9 cellular contexts compared by ENCODE assay signal in genomic region chr17:7688808-7689316, GRCh38. TPM values are rescaled to one million over a fixed set of nuclear protein-coding genes. Genes with fewer than 3 reads are reported as not detected.
DNase-seq lines count a peak whose midpoint lies in the region; ATAC-seq and TF ChIP-seq lines count a peak whose summit lies in the region.
"Had no signal": no experiment of that assay in that cellular context is flagged by ENCODE, and none has a peak within 500 bp of the region (broad histone marks: within the 10 kb centered on the region; RNA-seq: fewer than 3 reads in every experiment).

No MANE protein-coding gene starts in this region.

- H3K27ac ChIP-seq in lower lobe of right lung (peak overlapping the region; percentile 68), transverse colon (peak overlapping the region; percentile 95 to 99 (median 98))

- DNase-seq in activated T-cell treated with anti-CD3 and anti-CD28 coated beads, Interleukin-2, amount 50 U/mL, for 72 hours: no peak
- DNase-seq in activated T-cell treated with anti-CD3 and anti-CD28 coated beads for 4 hours (no peak), astrocyte of the spinal cord (ENCODE audit: low read depth, low spot score) (no peak), lower lobe of right lung (no peak), transverse colon (no peak), hippocampal formation (lab: John Stamatoyannopoulos, UW) (no peak), KG1 (lab: John Stamatoyannopoulos, UW) (no peak)

- intact Hi-C loops in lower lobe of right lung (cut with DNase I) (no loop called here), transverse colon (cut with DNase I; ENCODE audit: low total_unique reads) (loop anchor here (5.0 kb wide), 1 partner anchor 57 kb away; the partner anchor contains the start of gene SHBG)

- peaks cover 45% of the 10 kb centered on the region for H3K4me1 Mint-ChIP-seq in activated T-cell treated with anti-CD3 and anti-CD28 coated beads, Interleukin-2, amount 50 U/mL, for 72 hours (ENCODE audit: low read depth)

- in situ Hi-C loops in astrocyte of the spinal cord (cut with HindIII; ENCODE audit: low sequenced_read_pairs) (no loop called here), transverse colon (cut with MboI; ENCODE audit: low pct_ligation_motif_present in 1 of 4, low pct_unique_long_range_greater_than_20kb in 1 of 4, low sequenced_read_pairs in 3 of 4) (loop anchor here in 2 of 4 donors (5.0 to 10.0 kb wide), 2 partner anchors 54 to 57 kb away; partner anchors contain the start of gene SHBG (in 2 of the 2))

- TF ChIP-seq POLR2A in transverse colon (IDR thresholded peaks at IDR 0.05): no peak

- no peak for TF ChIP-seq CTCF in astrocyte of the spinal cord (IDR thresholded peaks at IDR 0.05; ENCODE audit: low read depth, low read length)
- TF ChIP-seq CTCF in lower lobe of right lung (IDR thresholded peaks at IDR 0.05): no peak
- no peak for TF ChIP-seq CTCF in transverse colon (IDR thresholded peaks at IDR 0.05)

- 18 to 19% methylated on average over 5 to 13 of the region's 13 CpGs for WGBS in transverse colon (ENCODE audit: low coverage in 1 of 2), 2 donors

- H3K9me3 ChIP-seq in lower lobe of right lung (no peaks in the 10 kb centered on the region), transverse colon (no peaks in the 10 kb centered on the region)

- peaks cover 31% of the 10 kb centered on the region for H3K4me1 ChIP-seq in lower lobe of right lung
- peaks cover 15 to 35% (median 25%) of the 10 kb centered on the region in 4 donors for H3K4me1 ChIP-seq in transverse colon

- peak overlapping the region; percentile 88 to 97 for H3K4me3 Mint-ChIP-seq in activated T-cell treated with anti-CD3 and anti-CD28 coated beads, Interleukin-2, amount 50 U/mL, for 72 hours

- H3K27ac Mint-ChIP-seq in activated T-cell treated with anti-CD3 and anti-CD28 coated beads, Interleukin-2, amount 50 U/mL, for 72 hours: peak overlapping the region; percentile 99

- peak overlapping the region; percentile 82 for H3K4me3 ChIP-seq in astrocyte of the spinal cord (ENCODE audit: low read depth, low read length)
- H3K4me3 ChIP-seq in lower lobe of right lung: peak overlapping the region; percentile 95
- peak overlapping the region; percentile 52 to 93 (median 76) for H3K4me3 ChIP-seq in transverse colon

- H3K36me3 Mint-ChIP-seq in activated T-cell treated with anti-CD3 and anti-CD28 coated beads, Interleukin-2, amount 50 U/mL, for 72 hours (ENCODE audit: insufficient read depth in 2 of 2): peaks cover 5 to 29% of the 10 kb centered on the region in 2 donors

- H3K27me3 ChIP-seq in lower lobe of right lung (ENCODE audit: low read depth) (no peaks in the 10 kb centered on the region), transverse colon (no peaks in the 10 kb centered on the region)

- H3K36me3 ChIP-seq in lower lobe of right lung (no peaks in the 10 kb centered on the region), transverse colon (no peaks in the 10 kb centered on the region)

- TF ChIP-seq EP300 in transverse colon (IDR thresholded peaks at IDR 0.05; ENCODE audit: low read depth): no peak

- H3K9me3 Mint-ChIP-seq in activated T-cell treated with anti-CD3 and anti-CD28 coated beads, Interleukin-2, amount 50 U/mL, for 72 hours: no peaks in the 10 kb centered on the region

- no peaks in the 10 kb centered on the region for H3K27me3 Mint-ChIP-seq in activated T-cell treated with anti-CD3 and anti-CD28 coated beads, Interleukin-2, amount 50 U/mL, for 72 hours (ENCODE audit: low read depth)

- no peak for ATAC-seq in activated T-cell treated with anti-CD3 and anti-CD28 coated beads, Interleukin-2, amount 50 U/mL, for 72 hours (replicated peaks in 1 of 2)
- ATAC-seq in lower lobe of right lung (no peak), HG03159 (IDR thresholded peaks at IDR 0.05; ENCODE audit: unreplicated experiment) (no peak)

RNA-seq across cellular contexts. Expression of gene WRAP53, which starts 0.6 kb away (rescaled TPM):
- 10 to 100 TPM; 19.0 to 26.7 TPM for total RNA-seq in activated T-cell treated with anti-CD3 and anti-CD28 coated beads, Interleukin-2, amount 50 U/mL, for 72 hours
- total RNA-seq in lower lobe of right lung: 8.3 TPM
- 10 to 100 TPM in 1 of 4 donors, 1 to 10 TPM in 3; 3.7 to 33.0 (median 6.0) TPM for total RNA-seq in transverse colon

RNA-seq across cellular contexts. Expression of gene TP53, which starts 1.6 kb away (rescaled TPM):
- 100 to 1,000 TPM; 183 to 189 TPM for total RNA-seq in activated T-cell treated with anti-CD3 and anti-CD28 coated beads, Interleukin-2, amount 50 U/mL, for 72 hours
- 34.8 TPM for total RNA-seq in lower lobe of right lung
- total RNA-seq in transverse colon: 10 to 100 TPM; 27.9 to 49.7 (median 31.7) TPM

RNA-seq across cellular contexts. Expression of gene EFNB3, which starts 16.1 kb away (rescaled TPM):
- not detected for total RNA-seq in activated T-cell treated with anti-CD3 and anti-CD28 coated beads, Interleukin-2, amount 50 U/mL, for 72 hours
- total RNA-seq in lower lobe of right lung (1.6 TPM), transverse colon (under 1 TPM in 2 of 4 donors, not detected in 2; 0.32 to 0.41 TPM)

RNA-seq across cellular contexts. Expression of gene DNAH2, which starts 28.7 kb away (rescaled TPM):
- under 1 TPM; 0.05 to 0.07 TPM for total RNA-seq in activated T-cell treated with anti-CD3 and anti-CD28 coated beads, Interleukin-2, amount 50 U/mL, for 72 hours
- 6.2 TPM for total RNA-seq in lower lobe of right lung
- total RNA-seq in transverse colon: under 1 TPM; under 0.01 to 0.55 (median 0.18) TPM
- total RNA-seq: HT1080 had no signal

RNA-seq across cellular contexts. Expression of gene ATP1B2, which starts 38.1 kb away (rescaled TPM):
- total RNA-seq in activated T-cell treated with anti-CD3 and anti-CD28 coated beads, Interleukin-2, amount 50 U/mL, for 72 hours: under 1 TPM in 1 of 2 donors, not detected in 1; 0.30 TPM
- 3.1 TPM for total RNA-seq in lower lobe of right lung
- total RNA-seq in transverse colon: 10 to 100 TPM in 1 of 4 donors, 1 to 10 TPM in 1, under 1 TPM in 2; 0.40 to 20.6 (median 2.3) TPM
- total RNA-seq: HT1080 had no signal
